1 cellular context compared by ENCODE assay signal in genomic region chrX:47634871-47635575, GRCh38.
TF ChIP-seq lines count a peak whose summit lies in the region.

No MANE protein-coding gene starts in this region.

TF ChIP-seq in A549, 52 proteins besides CTCF, POLR2A, EP300 and RAD21:
- TF ChIP-seq KDM5A (IDR thresholded peaks at IDR 0.05): no peak
